9 cellular contexts compared by ENCODE assay signal in the genomic region with DNA sequence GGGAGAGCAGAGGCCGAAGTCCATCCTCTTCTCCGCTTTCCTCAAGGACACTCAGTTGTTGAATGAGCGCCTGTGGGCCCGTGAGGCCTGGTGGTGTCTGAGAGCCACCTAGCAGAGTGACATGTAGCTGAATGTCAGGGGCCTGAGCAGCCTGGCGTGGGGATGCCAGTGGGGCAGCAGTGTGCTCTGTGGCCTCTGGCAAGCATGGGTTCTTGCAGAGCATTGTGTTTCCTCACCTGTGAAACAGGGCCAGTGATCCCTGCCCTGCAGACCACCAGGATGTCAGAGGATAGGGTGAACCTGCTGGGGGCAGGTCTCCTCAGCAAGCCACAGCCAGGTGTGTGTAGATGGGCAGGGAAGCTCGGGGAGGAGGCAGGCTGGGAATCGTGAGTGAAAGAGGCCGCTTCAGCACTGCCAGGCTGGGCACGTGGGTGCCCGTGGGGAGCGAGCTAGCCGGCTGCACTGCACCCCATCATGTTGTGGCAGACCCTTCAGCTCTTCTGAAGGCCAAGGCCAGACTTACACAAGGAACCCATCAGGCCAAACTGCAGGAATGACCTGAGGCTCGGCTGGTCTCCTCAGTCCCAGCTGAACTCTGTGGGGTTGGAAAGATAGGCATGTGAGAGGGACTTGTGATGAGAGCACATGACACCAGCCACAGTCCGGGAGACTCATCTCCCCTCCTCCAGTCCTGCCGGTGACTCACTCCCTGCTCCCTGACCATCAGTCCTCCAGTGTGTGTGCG. TPM values are rescaled to one million over a fixed set of nuclear protein-coding genes. Genes with fewer than 3 reads are reported as not detected.
DNase-seq lines count a peak whose midpoint lies in the region; ATAC-seq, FAIRE-seq and TF ChIP-seq lines count a peak whose summit lies in the region.
"Had no signal": no experiment of that assay in that cellular context is flagged by ENCODE, and none has a peak within 500 bp of the region (broad histone marks: within the 10 kb centered on the region; RNA-seq: fewer than 3 reads in every experiment).

No MANE protein-coding gene starts in this region.

- no peak overlapping the region for H2AFZ ChIP-seq in HepG2 (ENCODE audit: low read length)

- peak overlapping the region; percentile 69 for H3K9ac ChIP-seq in HepG2 (ENCODE audit: insufficient read depth, low read depth, low read length)

- WGBS in HepG2 (ENCODE audit: low lambda C conversion rate): 0% methylated on average over 4 of the region's 16 CpGs
- 75 to 81% methylated on average over 9 to 14 of the region's 16 CpGs for WGBS in upper lobe of left lung, 2 donors

- DNase-seq in BJ (ENCODE audit: low read depth): peak; percentile 78
- no peak for DNase-seq in LNCaP clone FGC (ENCODE audit: low read depth)
- DNase-seq in cerebellar cortex (ENCODE audit: low spot score): peak; percentile 48
- peak; percentile 90 for DNase-seq in HepG2 (ENCODE audit: low spot score)
- peak in 1 of 2 donors; percentile 68 for DNase-seq in upper lobe of left lung
- no peak for DNase-seq in left colon
- no peak for DNase-seq in stimulated activated CD4-positive, alpha-beta T cell treated with anti-CD3 and anti-CD28 coated beads, Interleukin-4, amount 100 ng/mL, for 4 hours
- DNase-seq in CD14-positive monocyte (ENCODE audit: low spot score): no peak

- in situ Hi-C loops in HepG2 (cut with HindIII; ENCODE audit: extremely low pct_ligation_motif_present, low pct_unique_long_range_greater_than_20kb): no loop called here

- ATAC-seq in HepG2 (peak; percentile 82), upper lobe of left lung (ENCODE audit: low FRiP score in 2 of 2) (peak; percentile 27 to 84), left colon (no peak)

- H3K4me2 ChIP-seq in HepG2 (ENCODE audit: low read depth, low read length): peak overlapping the region; percentile 85

- TF ChIP-seq CTCF in BJ (IDR thresholded peaks at IDR 0.05; ENCODE audit: insufficient read depth, low read depth, low read length) (no peak), LNCaP clone FGC (IDR thresholded peaks at IDR 0.05; ENCODE audit: control insufficient read depth, extremely low read depth, insufficient read depth) (no peak), HepG2 (CRISPR knock-in tag; IDR thresholded peaks at IDR 0.05) (no peak; the same call in 1 of the 2 replicates), upper lobe of left lung (IDR thresholded peaks at IDR 0.05) (no peak), CD14-positive monocyte (IDR thresholded peaks at IDR 0.05) (no peak)

- peak; percentile 51 to 68 for TF ChIP-seq POLR2A in HepG2 (IDR thresholded peaks at IDR 0.05; ENCODE audit: insufficient read depth in 1 of 2, low read depth in 2 of 2, low read length in 2 of 2)
- peak in 1 of 4 donors; percentile 56 for TF ChIP-seq POLR2A in upper lobe of left lung (IDR thresholded peaks at IDR 0.05)

- H3K27ac ChIP-seq in HepG2 (ENCODE audit: extremely low read length, insufficient read depth, low read length): peak overlapping the region; percentile 74
- peak overlapping the region in 2 of 4 donors; percentile 12 to 80 for H3K27ac ChIP-seq in upper lobe of left lung

- H3K9me3 Mint-ChIP-seq in CD14-positive monocyte: no peaks in the 10 kb centered on the region

- peaks cover 0 to 7% (median 0%) of the 10 kb centered on the region in 3 donors for H3K27me3 Mint-ChIP-seq in CD14-positive monocyte (ENCODE audit: low read depth in 3 of 3)

- H3K4me3 ChIP-seq in BJ (ENCODE audit: low read depth, low read length) (no peak overlapping the region), LNCaP clone FGC (ENCODE audit: low read depth, low read length) (peak overlapping the region; percentile 28), HepG2 (replicated peaks in 1 of 3; ENCODE audit: insufficient read depth in 1 of 3, low read depth in 2 of 3, low read length in 3 of 3) (peak overlapping the region; percentile 4 to 58 (median 5); a peak in 5 of 6 replicates), upper lobe of left lung (no peak overlapping the region)
- H3K4me3 ChIP-seq: lung had no signal

- peaks cover 5% of the 10 kb centered on the region in 2 donors for H3K36me3 Mint-ChIP-seq in CD14-positive monocyte

- H3K27me3 ChIP-seq in BJ (ENCODE audit: control insufficient read depth, insufficient read depth, low read length) (no peaks in the 10 kb centered on the region), HepG2 (ENCODE audit: control insufficient read depth in 1 of 2, insufficient read depth in 2 of 2, low read length in 2 of 2) (no peaks in the 10 kb centered on the region; a peak in 1 of 5 replicates), upper lobe of left lung (no peaks in the 10 kb centered on the region)

- FAIRE-seq in HepG2 (lab: Jason Lieb, UNC): peak; percentile 96

- TF ChIP-seq RAD21 in HepG2 (CRISPR knock-in tag; IDR thresholded peaks at IDR 0.05): peak; percentile 14; the same call in 1 of the 2 replicates

- H4K20me1 ChIP-seq in HepG2 (ENCODE audit: insufficient read depth, low read length): peaks cover 14% of the 10 kb centered on the region

- peaks cover 92% of the 10 kb centered on the region for H3K4me1 ChIP-seq in HepG2 (ENCODE audit: insufficient read depth, low read length)
- peaks cover 40 to 78% (median 55%) of the 10 kb centered on the region in 4 donors for H3K4me1 ChIP-seq in upper lobe of left lung

- peaks cover 98% of the 10 kb centered on the region for H3K79me2 ChIP-seq in HepG2 (ENCODE audit: insufficient read depth, low read length)

- CTCF ChIA-PET in BJ (lab: Yijun Ruan, JAX): interaction anchor here (0.7 to 2.4 kb wide), 5 partner anchors 10 to 81 kb away, joined by 3 to 8 read pairs (median 4); no protein-coding TSS in a partner anchor
- CTCF ChIA-PET in HepG2 (lab: Yijun Ruan, JAX; ENCODE audit: low intra/inter-chr PET ratio, low total read pairs): no interaction called here

- POLR2A ChIA-PET in BJ (lab: Charles Lee): no interaction called here
- POLR2A ChIA-PET in HepG2 (lab: Yijun Ruan, JAX): interaction anchor here (0.5 to 3.2 kb wide), 14 partner anchors 15 to 301 kb away, joined by 3 to 13 read pairs (median 5); partner anchors contain the start of genes BLOC1S3, CLASRP, CLPTM1 and GEMIN7

- H3K36me3 ChIP-seq in BJ (ENCODE audit: control insufficient read depth, insufficient read depth, low read length) (no peaks in the 10 kb centered on the region), HepG2 (replicated peaks in 1 of 2; ENCODE audit: control insufficient read depth in 1 of 2, insufficient read depth in 2 of 2, low read length in 2 of 2) (peaks cover 0 to 5% of the 10 kb centered on the region in 2 experiments; a peak in 3 of 5 replicates), upper lobe of left lung (no peaks in the 10 kb centered on the region)

- peak overlapping the region in 3 of 7 donors; percentile 1 to 46 (median 32) for H3K27ac Mint-ChIP-seq in CD14-positive monocyte

- intact Hi-C loops in HepG2 (cut with micrococcal nuclease; ENCODE audit: unreplicated experiment) (no loop called here), left colon (cut with DNase I, micrococcal nuclease) (loop anchor here in 1 of 2 donors (10.0 kb wide), 1 partner anchor 77 kb away; the partner anchor contains the start of genes BLOC1S3 and TRAPPC6A), CD14-positive monocyte (cut with micrococcal nuclease) (loop anchor here in 1 of 2 donors (5.0 kb wide), 1 partner anchor 89 kb away; no protein-coding TSS in a partner anchor)

- no peak overlapping the region for H3K4me3 Mint-ChIP-seq in CD14-positive monocyte

- H3K4me1 Mint-ChIP-seq in CD14-positive monocyte: peaks cover 52% of the 10 kb centered on the region

- H3K9me3 ChIP-seq in HepG2 (ENCODE audit: low read length) (no peaks in the 10 kb centered on the region), upper lobe of left lung (no peaks in the 10 kb centered on the region)

- TF ChIP-seq EP300 in HepG2 (IDR thresholded peaks at IDR 0.05; ENCODE audit: low read depth in 2 of 2, low read length in 2 of 2) (peak in 1 of 2 experiments; percentile 34; a peak in 1 of 4 replicates), HepG2 (CRISPR knock-in tag; IDR thresholded peaks at IDR 0.05; ENCODE audit: borderline replicate concordance) (no peak), upper lobe of left lung (IDR thresholded peaks at IDR 0.05) (no peak)

- BruUV-seq in HepG2 (replicated peaks; lab: Mats Ljungman, UMichigan): TSS peak; percentile 51

RNA-seq across cellular contexts. Expression of gene PPP1R37, which starts 5.0 kb away (rescaled TPM):
- polyA plus RNA-seq in BJ (2011; rRNA removed) (10.8 and 16.1 TPM in 2 replicates), HepG2 (2011; rRNA removed) (9.0 and 13.9 TPM in 2 replicates), CD14-positive monocyte (under 1 TPM; 0.10 to 0.22 TPM)
- polyA minus RNA-seq in BJ (2011; rRNA and poly(A)+ RNA removed): 7.5 and 10.5 TPM in 2 replicates
- total RNA-seq in HepG2 (2016; rRNA removed; fragmentation: Illumina TruSeq; extraction: Trizol) (9.2 and 14.3 TPM in 2 replicates), upper lobe of left lung (10 to 100 TPM; 30.0 to 64.6 (median 37.3) TPM), left colon (10 to 100 TPM; 31.6 to 33.1 TPM)
- total RNA-seq in HepG2 (2016; cell fraction: cytosol; rRNA removed; fragmentation: Illumina TruSeq; extraction: Trizol; ENCODE audit: low read depth): 6.7 and 9.0 TPM in 2 replicates
- 7.3 and 15.4 TPM in 2 replicates for total RNA-seq in HepG2 (2016; cell fraction: insoluble cytoplasmic fraction; rRNA removed; fragmentation: Illumina TruSeq; extraction: Trizol)
- total RNA-seq in HepG2 (2016; cell fraction: membrane; rRNA removed; fragmentation: Illumina TruSeq; extraction: Trizol): 14.2 and 14.9 TPM in 2 replicates
- total RNA-seq in HepG2 (2016; cell fraction: nucleus; rRNA removed; fragmentation: Illumina TruSeq; extraction: Trizol): 12.9 and 14.6 TPM in 2 replicates
- polyA plus RNA-seq in HepG2 (2011; cell fraction: cytosol; rRNA removed): 7.3 and 11.2 TPM in 2 replicates
- polyA plus RNA-seq in HepG2 (2011; cell fraction: nucleus; rRNA removed): 51.9 and 57.4 TPM in 2 replicates
- 9.6 and 15.6 TPM in 2 replicates for polyA plus RNA-seq in HepG2 (2012)
- 3.7 and 4.8 TPM in 2 replicates for polyA plus RNA-seq in HepG2 (2016; cell fraction: cytosol; fragmentation: Illumina TruSeq; extraction: Trizol; ENCODE audit: low read depth)
- polyA plus RNA-seq in HepG2 (2016; cell fraction: insoluble cytoplasmic fraction; fragmentation: Illumina TruSeq; extraction: Trizol; ENCODE audit: low read depth): 8.4 and 10.5 TPM in 2 replicates
- polyA plus RNA-seq in HepG2 (2016; cell fraction: membrane; fragmentation: Illumina TruSeq; extraction: Trizol; ENCODE audit: low read depth): 7.2 and 9.9 TPM in 2 replicates
- polyA plus RNA-seq in HepG2 (2016; cell fraction: nucleus; fragmentation: Illumina TruSeq; extraction: Trizol; ENCODE audit: insufficient read depth, low read depth): 30.3 and 31.0 TPM in 2 replicates
- 11.1 and 11.5 TPM in 2 replicates for polyA minus RNA-seq in HepG2 (2011; rRNA and poly(A)+ RNA removed; ENCODE audit: low replicate concordance)
- polyA minus RNA-seq in HepG2 (2011; cell fraction: cytosol; rRNA and poly(A)+ RNA removed): 4.2 and 5.6 TPM in 2 replicates
- 11.2 and 12.4 TPM in 2 replicates for polyA minus RNA-seq in HepG2 (2011; cell fraction: nucleus; rRNA and poly(A)+ RNA removed)

RNA-seq across cellular contexts. Expression of gene GEMIN7, which starts 18.9 kb away (rescaled TPM):
- 17.0 and 25.0 TPM in 2 replicates for polyA plus RNA-seq in BJ (2011; rRNA removed)
- 10.7 and 13.8 TPM in 2 replicates for polyA minus RNA-seq in BJ (2011; rRNA and poly(A)+ RNA removed)
- 30.6 and 42.0 TPM in 2 replicates for total RNA-seq in HepG2 (2016; rRNA removed; fragmentation: Illumina TruSeq; extraction: Trizol)
- 15.7 and 22.3 TPM in 2 replicates for total RNA-seq in HepG2 (2016; cell fraction: cytosol; rRNA removed; fragmentation: Illumina TruSeq; extraction: Trizol; ENCODE audit: low read depth)
- total RNA-seq in HepG2 (2016; cell fraction: insoluble cytoplasmic fraction; rRNA removed; fragmentation: Illumina TruSeq; extraction: Trizol): 34.9 and 39.3 TPM in 2 replicates
- 28.5 and 42.7 TPM in 2 replicates for total RNA-seq in HepG2 (2016; cell fraction: membrane; rRNA removed; fragmentation: Illumina TruSeq; extraction: Trizol)
- total RNA-seq in HepG2 (2016; cell fraction: nucleus; rRNA removed; fragmentation: Illumina TruSeq; extraction: Trizol): 13.0 and 14.5 TPM in 2 replicates
- 22.2 and 24.1 TPM in 2 replicates for polyA plus RNA-seq in HepG2 (2011; rRNA removed)
- polyA plus RNA-seq in HepG2 (2011; cell fraction: cytosol; rRNA removed): 22.8 and 32.6 TPM in 2 replicates
- polyA plus RNA-seq in HepG2 (2011; cell fraction: nucleus; rRNA removed): 31.3 and 38.6 TPM in 2 replicates
- polyA plus RNA-seq in HepG2 (2012): 22.7 and 23.7 TPM in 2 replicates
- 28.4 and 37.8 TPM in 2 replicates for polyA plus RNA-seq in HepG2 (2016; cell fraction: cytosol; fragmentation: Illumina TruSeq; extraction: Trizol; ENCODE audit: low read depth)
- 62.1 and 65.3 TPM in 2 replicates for polyA plus RNA-seq in HepG2 (2016; cell fraction: insoluble cytoplasmic fraction; fragmentation: Illumina TruSeq; extraction: Trizol; ENCODE audit: low read depth)
- 40.2 and 48.8 TPM in 2 replicates for polyA plus RNA-seq in HepG2 (2016; cell fraction: membrane; fragmentation: Illumina TruSeq; extraction: Trizol; ENCODE audit: low read depth)
- polyA plus RNA-seq in HepG2 (2016; cell fraction: nucleus; fragmentation: Illumina TruSeq; extraction: Trizol; ENCODE audit: insufficient read depth, low read depth): 33.1 and 40.0 TPM in 2 replicates
- polyA minus RNA-seq in HepG2 (2011; rRNA and poly(A)+ RNA removed; ENCODE audit: low replicate concordance): 20.1 and 20.5 TPM in 2 replicates
- 12.5 and 19.8 TPM in 2 replicates for polyA minus RNA-seq in HepG2 (2011; cell fraction: cytosol; rRNA and poly(A)+ RNA removed)
- polyA minus RNA-seq in HepG2 (2011; cell fraction: nucleus; rRNA and poly(A)+ RNA removed): 7.9 and 9.2 TPM in 2 replicates
- total RNA-seq in upper lobe of left lung: 10 to 100 TPM in 3 of 6 donors, 1 to 10 TPM in 3; 8.1 to 24.2 (median 13.5) TPM
- total RNA-seq in left colon: 10 to 100 TPM; 18.1 to 22.8 TPM
- 10 to 100 TPM; 67.6 to 83.4 TPM for polyA plus RNA-seq in CD14-positive monocyte

RNA-seq across cellular contexts. Expression of gene ZNF296, which starts 21.7 kb away (rescaled TPM):
- 0.09 TPM in 1 of 2 replicates, not detected in the other for polyA plus RNA-seq in BJ (2011; rRNA removed)
- polyA minus RNA-seq in BJ (2011; rRNA and poly(A)+ RNA removed): 0.14 TPM in 1 of 2 replicates, not detected in the other
- 0.62 and 0.63 TPM in 2 replicates for total RNA-seq in HepG2 (2016; rRNA removed; fragmentation: Illumina TruSeq; extraction: Trizol)
- 0.71 and 0.97 TPM in 2 replicates for total RNA-seq in HepG2 (2016; cell fraction: cytosol; rRNA removed; fragmentation: Illumina TruSeq; extraction: Trizol; ENCODE audit: low read depth)
- total RNA-seq in HepG2 (2016; cell fraction: insoluble cytoplasmic fraction; rRNA removed; fragmentation: Illumina TruSeq; extraction: Trizol): 0.43 and 0.91 TPM in 2 replicates
- 1.4 and 1.9 TPM in 2 replicates for total RNA-seq in HepG2 (2016; cell fraction: membrane; rRNA removed; fragmentation: Illumina TruSeq; extraction: Trizol)
- total RNA-seq in HepG2 (2016; cell fraction: nucleus; rRNA removed; fragmentation: Illumina TruSeq; extraction: Trizol): 0.62 and 0.72 TPM in 2 replicates
- polyA plus RNA-seq in HepG2 (2011; rRNA removed): 0.26 and 0.39 TPM in 2 replicates
- polyA plus RNA-seq in HepG2 (2011; cell fraction: cytosol; rRNA removed): 0.15 and 0.32 TPM in 2 replicates
- 1.2 and 1.3 TPM in 2 replicates for polyA plus RNA-seq in HepG2 (2011; cell fraction: nucleus; rRNA removed)
- polyA plus RNA-seq in HepG2 (2012): 1.2 and 1.5 TPM in 2 replicates
- polyA plus RNA-seq in HepG2 (2016; cell fraction: cytosol; fragmentation: Illumina TruSeq; extraction: Trizol; ENCODE audit: low read depth): 1.3 TPM in 2 replicates
- 2.2 and 2.9 TPM in 2 replicates for polyA plus RNA-seq in HepG2 (2016; cell fraction: insoluble cytoplasmic fraction; fragmentation: Illumina TruSeq; extraction: Trizol; ENCODE audit: low read depth)
- polyA plus RNA-seq in HepG2 (2016; cell fraction: membrane; fragmentation: Illumina TruSeq; extraction: Trizol; ENCODE audit: low read depth): 1.2 and 1.5 TPM in 2 replicates
- polyA plus RNA-seq in HepG2 (2016; cell fraction: nucleus; fragmentation: Illumina TruSeq; extraction: Trizol; ENCODE audit: insufficient read depth, low read depth): 2.3 and 4.7 TPM in 2 replicates
- polyA minus RNA-seq in HepG2 (2011; rRNA and poly(A)+ RNA removed; ENCODE audit: low replicate concordance): 0.47 and 0.64 TPM in 2 replicates
- polyA minus RNA-seq in HepG2 (2011; cell fraction: cytosol; rRNA and poly(A)+ RNA removed): 1.2 and 2.5 TPM in 2 replicates
- polyA minus RNA-seq in HepG2 (2011; cell fraction: nucleus; rRNA and poly(A)+ RNA removed): 0.37 and 0.39 TPM in 2 replicates
- 1 to 10 TPM; 1.5 to 7.3 (median 2.4) TPM for total RNA-seq in upper lobe of left lung
- total RNA-seq in left colon: 1 to 10 TPM; 4.0 to 6.1 TPM
- 1 to 10 TPM; 3.8 to 6.5 TPM for polyA plus RNA-seq in CD14-positive monocyte

RNA-seq across cellular contexts. Expression of gene CLASRP, which starts 59.1 kb away (rescaled TPM):
- polyA plus RNA-seq in BJ (2011; rRNA removed) (13.6 and 15.9 TPM in 2 replicates), HepG2 (2011; rRNA removed) (51.1 and 51.4 TPM in 2 replicates), CD14-positive monocyte (1 to 10 TPM; 2.2 to 4.1 TPM)
- 11.3 and 11.9 TPM in 2 replicates for polyA minus RNA-seq in BJ (2011; rRNA and poly(A)+ RNA removed)
- total RNA-seq in HepG2 (2016; rRNA removed; fragmentation: Illumina TruSeq; extraction: Trizol) (7.4 and 32.0 TPM in 2 replicates), upper lobe of left lung (100 to 1,000 TPM in 1 of 6 donors, 10 to 100 TPM in 5; 38.0 to 295 (median 71.6) TPM), left colon (10 to 100 TPM; 65.3 to 92.8 TPM)
- 7.3 and 8.3 TPM in 2 replicates for total RNA-seq in HepG2 (2016; cell fraction: cytosol; rRNA removed; fragmentation: Illumina TruSeq; extraction: Trizol; ENCODE audit: low read depth)
- 6.5 and 35.8 TPM in 2 replicates for total RNA-seq in HepG2 (2016; cell fraction: insoluble cytoplasmic fraction; rRNA removed; fragmentation: Illumina TruSeq; extraction: Trizol)
- total RNA-seq in HepG2 (2016; cell fraction: membrane; rRNA removed; fragmentation: Illumina TruSeq; extraction: Trizol): 6.0 and 7.3 TPM in 2 replicates
- 36.9 and 51.6 TPM in 2 replicates for total RNA-seq in HepG2 (2016; cell fraction: nucleus; rRNA removed; fragmentation: Illumina TruSeq; extraction: Trizol)
- 13.6 and 14.3 TPM in 2 replicates for polyA plus RNA-seq in HepG2 (2011; cell fraction: cytosol; rRNA removed)
- polyA plus RNA-seq in HepG2 (2011; cell fraction: nucleus; rRNA removed): 292 and 390 TPM in 2 replicates
- 58.9 and 85.4 TPM in 2 replicates for polyA plus RNA-seq in HepG2 (2012)
- 7.0 and 7.7 TPM in 2 replicates for polyA plus RNA-seq in HepG2 (2016; cell fraction: cytosol; fragmentation: Illumina TruSeq; extraction: Trizol; ENCODE audit: low read depth)
- 18.3 and 19.4 TPM in 2 replicates for polyA plus RNA-seq in HepG2 (2016; cell fraction: insoluble cytoplasmic fraction; fragmentation: Illumina TruSeq; extraction: Trizol; ENCODE audit: low read depth)
- 9.9 and 14.8 TPM in 2 replicates for polyA plus RNA-seq in HepG2 (2016; cell fraction: membrane; fragmentation: Illumina TruSeq; extraction: Trizol; ENCODE audit: low read depth)
- 320 and 335 TPM in 2 replicates for polyA plus RNA-seq in HepG2 (2016; cell fraction: nucleus; fragmentation: Illumina TruSeq; extraction: Trizol; ENCODE audit: insufficient read depth, low read depth)
- polyA minus RNA-seq in HepG2 (2011; rRNA and poly(A)+ RNA removed; ENCODE audit: low replicate concordance): 16.6 and 30.8 TPM in 2 replicates
- polyA minus RNA-seq in HepG2 (2011; cell fraction: cytosol; rRNA and poly(A)+ RNA removed): 4.3 and 4.6 TPM in 2 replicates
- polyA minus RNA-seq in HepG2 (2011; cell fraction: nucleus; rRNA and poly(A)+ RNA removed): 49.0 and 61.0 TPM in 2 replicates

Comparison
In these comparisons a context has a peak if more than half of its experiments do, and no peak if none do; other contexts are left out.
1. DNase-seq: peak in BJ (single experiment), cerebellar cortex (single experiment) and HepG2 (single experiment); none in LNCaP clone FGC (single experiment), left colon (0 of 2), stimulated activated CD4-positive, alpha-beta T cell treated with anti-CD3 and anti-CD28 coated beads, Interleukin-4, amount 100 ng/mL, for 4 hours (0 of 2) and CD14-positive monocyte (single experiment).
2. H3K4me3 ChIP-seq: peak in LNCaP clone FGC (single experiment) and HepG2 (3 of 3); none in BJ (single experiment) and upper lobe of left lung (0 of 4).